In genomic region chr1:154839691-154840090, GRCh38 we compare ENCODE assay signal across 22 cellular contexts. TPM values are rescaled to one million over a fixed set of nuclear protein-coding genes. Genes with fewer than 3 reads are reported as not detected.
DNase-seq lines count a peak whose midpoint lies in the region; ATAC-seq, FAIRE-seq and TF ChIP-seq lines count a peak whose summit lies in the region.
"Had no signal": no experiment of that assay in that cellular context is flagged by ENCODE, and none has a peak within 500 bp of the region (broad histone marks: within the 10 kb centered on the region; RNA-seq: fewer than 3 reads in every experiment).

No MANE protein-coding gene starts in this region.

- no peak overlapping the region for H3K27ac ChIP-seq in pancreas
- H3K27ac ChIP-seq in CD8-positive, alpha-beta memory T cell (ENCODE audit: low read depth, low read length): no peak overlapping the region
- H3K27ac ChIP-seq: brain microvascular endothelial cell, coronary artery, PC-9 had no signal

- H3K27me3 Mint-ChIP-seq in progenitor cell of endocrine pancreas: peaks cover 10% of the 10 kb centered on the region
- peaks cover 4 to 21% of the 10 kb centered on the region in 2 donors for H3K27me3 Mint-ChIP-seq in CD8-positive, alpha-beta memory T cell
- H3K27me3 Mint-ChIP-seq: CD4-positive, alpha-beta T cell had no signal

- POLR2A ChIA-PET in CD8-positive, alpha-beta memory T cell (lab: Charles Lee): no interaction called here

- no peak for TF ChIP-seq CTCF in progenitor cell of endocrine pancreas (IDR thresholded peaks at IDR 0.05; ENCODE audit: unreplicated experiment)
- TF ChIP-seq CTCF in pancreas (IDR thresholded peaks at IDR 0.05): no peak

- H3K27ac Mint-ChIP-seq in progenitor cell of endocrine pancreas: peak overlapping the region; percentile 31
- H3K27ac Mint-ChIP-seq in CD8-positive, alpha-beta memory T cell: no peak overlapping the region
- H3K27ac Mint-ChIP-seq: activated naive CD8-positive, alpha-beta T cell treated with anti-CD3 and anti-CD28 coated beads, Interleukin-2, amount 10 ng/mL, durations not matched to agents 7 days and 5 days; activated T-helper 17 cell treated with anti-CD3 and anti-CD28 coated beads, Interleukin-2, amount 50 U/mL, for 72 hours; CD4-positive, alpha-beta T cell; natural killer cell treated with Interleukin-12 subunit alpha and Interleukin-12 subunit beta and Interleukin-15 and Interleukin-18, amount 100 ng/mL, for 72 hours had no signal

- H3K36me3 Mint-ChIP-seq in progenitor cell of endocrine pancreas (ENCODE audit: insufficient read depth): no peaks in the 10 kb centered on the region
- H3K36me3 Mint-ChIP-seq in CD8-positive, alpha-beta memory T cell: no peaks in the 10 kb centered on the region
- H3K36me3 Mint-ChIP-seq: activated naive CD8-positive, alpha-beta T cell treated with anti-CD3 and anti-CD28 coated beads, Interleukin-2, amount 10 ng/mL, durations not matched to agents 7 days and 5 days; natural killer cell treated with Interleukin-12 subunit alpha and Interleukin-12 subunit beta and Interleukin-15 and Interleukin-18, amount 100 ng/mL, for 72 hours had no signal

- H3K4me3 Mint-ChIP-seq in progenitor cell of endocrine pancreas (ENCODE audit: low read depth): no peak overlapping the region
- no peak overlapping the region for H3K4me3 Mint-ChIP-seq in CD8-positive, alpha-beta memory T cell
- H3K4me3 Mint-ChIP-seq: activated naive CD8-positive, alpha-beta T cell treated with anti-CD3 and anti-CD28 coated beads, Interleukin-2, amount 10 ng/mL, durations not matched to agents 7 days and 5 days; activated T-helper 17 cell treated with anti-CD3 and anti-CD28 coated beads, Interleukin-2, amount 50 U/mL, for 72 hours; CD4-positive, alpha-beta T cell; natural killer cell treated with Interleukin-12 subunit alpha and Interleukin-12 subunit beta and Interleukin-15 and Interleukin-18, amount 100 ng/mL, for 72 hours had no signal

- H3K4me1 ChIP-seq in pancreas: no peaks in the 10 kb centered on the region
- no peaks in the 10 kb centered on the region for H3K4me1 ChIP-seq in CD8-positive, alpha-beta memory T cell (ENCODE audit: insufficient read depth, low read length)

- CTCF ChIA-PET in CD8-positive, alpha-beta memory T cell (lab: Charles Lee): no interaction called here

- no peak for FAIRE-seq in pancreas (lab: Jason Lieb, UNC)
- FAIRE-seq: endometrium had no signal

- no peaks in the 10 kb centered on the region for H3K9me3 Mint-ChIP-seq in progenitor cell of endocrine pancreas (ENCODE audit: low read depth)
- peaks cover 0 to 2% (median 0%) of the 10 kb centered on the region in 5 donors for H3K9me3 Mint-ChIP-seq in CD8-positive, alpha-beta memory T cell
- H3K9me3 Mint-ChIP-seq: activated naive CD8-positive, alpha-beta T cell treated with anti-CD3 and anti-CD28 coated beads, Interleukin-2, amount 10 ng/mL, durations not matched to agents 7 days and 5 days; activated T-helper 17 cell treated with anti-CD3 and anti-CD28 coated beads, Interleukin-2, amount 50 U/mL, for 72 hours; CD4-positive, alpha-beta T cell; natural killer cell treated with Interleukin-12 subunit alpha and Interleukin-12 subunit beta and Interleukin-15 and Interleukin-18, amount 100 ng/mL, for 72 hours had no signal

- DNase-seq in NCI-H1694 treated with DMSO at 0.1 percent for 48 hours (lab: John Stamatoyannopoulos, UW) (peak; percentile 41), NCI-H1694 (lab: John Stamatoyannopoulos, UW) (no peak), NCI-H69 (lab: John Stamatoyannopoulos, UW) (peak; percentile 19), iPS-NIHi7 (ENCODE audit: extremely low spot score) (peak; percentile 49), progenitor cell of endocrine pancreas (ENCODE audit: low spot score, unreplicated experiment) (no peak), pancreas (no peak)
- no peak for DNase-seq in CD8-positive, alpha-beta memory T cell
- DNase-seq: 8988T; activated CD4-positive, alpha-beta T cell treated with anti-CD3 and anti-CD28 coated beads for 1 hour; activated naive CD8-positive, alpha-beta T cell treated with anti-CD3 and anti-CD28 coated beads, Interleukin-2, amount 10 ng/mL, durations not matched to agents 7 days and 5 days; brain microvascular endothelial cell; CD4-positive, alpha-beta T cell; DMS79; NCI-H1048; NCI-H748 treated with DMSO at 0.1 percent for 48 hours; PC-9; stimulated activated CD4-positive, alpha-beta T cell treated with anti-CD3 and anti-CD28 coated beads, Interleukin-4, amount 100 ng/mL, for 24 hours had no signal

- H3K4me3 ChIP-seq in pancreas: no peak overlapping the region
- H3K4me3 ChIP-seq in CD8-positive, alpha-beta memory T cell (ENCODE audit: low read length): no peak overlapping the region
- H3K4me3 ChIP-seq: coronary artery, PC-9 had no signal

- H3K27me3 ChIP-seq in pancreas: no peaks in the 10 kb centered on the region
- no peaks in the 10 kb centered on the region for H3K27me3 ChIP-seq in CD8-positive, alpha-beta memory T cell (ENCODE audit: insufficient read depth, low read length, poor library complexity, severe bottlenecking)
- H3K27me3 ChIP-seq: brain microvascular endothelial cell had no signal

- intact Hi-C loops in pancreas (cut with DNase I): no loop called here

- H3K36me3 ChIP-seq in pancreas: no peaks in the 10 kb centered on the region
- no peaks in the 10 kb centered on the region for H3K36me3 ChIP-seq in CD8-positive, alpha-beta memory T cell (ENCODE audit: insufficient read depth, low read length)
- H3K36me3 ChIP-seq: brain microvascular endothelial cell had no signal

- H3K9me3 ChIP-seq in pancreas: no peaks in the 10 kb centered on the region
- H3K9me3 ChIP-seq in CD8-positive, alpha-beta memory T cell (ENCODE audit: low read length): no peaks in the 10 kb centered on the region

- ATAC-seq in HG02759 (IDR thresholded peaks at IDR 0.05; ENCODE audit: unreplicated experiment) (no peak), pancreas (no peak)
- ATAC-seq: activated T-helper 17 cell treated with anti-CD3 and anti-CD28 coated beads, Interleukin-2, amount 50 U/mL, for 72 hours; natural killer cell treated with Interleukin-12 subunit alpha and Interleukin-12 subunit beta and Interleukin-15 and Interleukin-18, amount 100 ng/mL, for 72 hours had no signal

- WGBS in pancreas, 2 donors: 39 to 42% methylated on average over 3 of the region's 3 CpGs

- H3K4me1 Mint-ChIP-seq in progenitor cell of endocrine pancreas (ENCODE audit: low read depth): peaks cover 5% of the 10 kb centered on the region
- H3K4me1 Mint-ChIP-seq in CD8-positive, alpha-beta memory T cell: no peaks in the 10 kb centered on the region
- H3K4me1 Mint-ChIP-seq: activated T-helper 17 cell treated with anti-CD3 and anti-CD28 coated beads, Interleukin-2, amount 50 U/mL, for 72 hours had no signal

RNA-seq across cellular contexts. Expression of gene KCNN3, which starts 30.4 kb away (rescaled TPM):
- total RNA-seq in progenitor cell of endocrine pancreas (0.36 and 0.86 TPM in 2 replicates), pancreas (1 to 10 TPM in 1 of 6 donors, under 1 TPM in 5; 0.23 to 1.0 (median 0.36) TPM)
- polyA plus RNA-seq in pancreas: under 1 TPM; 0.11 to 0.35 TPM
- under 1 TPM; 0.18 to 0.22 TPM for total RNA-seq in CD8-positive, alpha-beta memory T cell
- not detected for polyA plus RNA-seq in CD8-positive, alpha-beta memory T cell
- total RNA-seq: CD4-positive, alpha-beta T cell had no signal

Comparison
In these comparisons a context has a peak if more than half of its experiments do, and no peak if none do; other contexts are left out.
1. DNase-seq: peak in NCI-H1694 treated with DMSO at 0.1 percent for 48 hours (single experiment), NCI-H69 (single experiment) and iPS-NIHi7 (single experiment); none in NCI-H1694 (single experiment), progenitor cell of endocrine pancreas (single experiment), pancreas (0 of 6) and CD8-positive, alpha-beta memory T cell (0 of 5).